In genomic region chr5:11261226-11261625, GRCh38 we compare ENCODE assay signal across 17 cellular contexts.
A peak's percentile ranks its signal among the peaks of the same experiment; 100 is the strongest.
DNase-seq lines count a peak whose midpoint lies in the region; ATAC-seq and TF ChIP-seq lines count a peak whose summit lies in the region.
"Had no signal": no experiment of that assay in that cellular context is flagged by ENCODE, and none has a peak within 500 bp of the region (broad histone marks: within the 10 kb centered on the region; RNA-seq: fewer than 3 reads in every experiment).

No MANE protein-coding gene starts in this region.

- no peaks in the 10 kb centered on the region for H3K9me3 Mint-ChIP-seq in brain

- peak overlapping the region in 1 of 5 experiments; percentile 54 for H3K4me3 Mint-ChIP-seq in brain

- H3K4me1 Mint-ChIP-seq in brain = peaks cover 37% of the 10 kb centered on the region

- ATAC-seq in GM21717 (IDR thresholded peaks at IDR 0.05; ENCODE audit: unreplicated experiment) (no peak), GM18519 (IDR thresholded peaks at IDR 0.05; ENCODE audit: low FRiP score, unreplicated experiment) (no peak)

- in situ Hi-C loops in GM13977 (cut with MboI; ENCODE audit: low pct_unique_long_range_greater_than_20kb, low sequenced_read_pairs, unreplicated experiment) = no loop called here

- peak; percentile 8 to 87 (median 68) for DNase-seq in head of caudate nucleus
- peak in 49 of 56 donors; percentile 15 to 83 (median 51) for DNase-seq in nucleus accumbens (lab: John Stamatoyannopoulos, UW)
- DNase-seq in GM13977 (ENCODE audit: low spot score) = no peak
- no peak for DNase-seq in stimulated activated CD4-positive, alpha-beta T cell treated with anti-CD3 and anti-CD28 coated beads, Interleukin-2, amount 100 ng/mL, for 48 hours
- DNase-seq: DMS79, GM23248, MV-4-11, NCI-H187, NCI-H2107, NCI-H510A, NCI-H748 treated with DMSO at 0.1 percent for 48 hours, OCI-M1, RPMI8226, SIG-M5 had no signal

- intact Hi-C loops in head of caudate nucleus (cut with DNase I) = no loop called here

- TF ChIP-seq CTCF in brain (conservative IDR thresholded peaks at IDR 0.05) (no peak), GM13977 (IDR thresholded peaks at IDR 0.05; ENCODE audit: extremely low read depth, insufficient read depth, missing control alignments) (no peak)

- H3K27me3 Mint-ChIP-seq in brain = peaks cover 5% of the 10 kb centered on the region

- no peaks in the 10 kb centered on the region for H3K36me3 Mint-ChIP-seq in brain

- H3K27ac Mint-ChIP-seq in brain = peak overlapping the region in 3 of 5 experiments; percentile 80 to 94 (median 87)

Comparison
In these comparisons a context has a peak if more than half of its experiments do, and no peak if none do; other contexts are left out.
1. DNase-seq: peak in head of caudate nucleus (42 of 42) and nucleus accumbens (49 of 56); none in GM13977 (single experiment) and stimulated activated CD4-positive, alpha-beta T cell treated with anti-CD3 and anti-CD28 coated beads, Interleukin-2, amount 100 ng/mL, for 48 hours (0 of 2).